Comparison of ENCODE assay signal across 8 cellular contexts in genomic region chr9:97615439-97616072, GRCh38. TPM values are rescaled to one million over a fixed set of nuclear protein-coding genes. Genes with fewer than 3 reads are reported as not detected.
DNase-seq lines count a peak whose midpoint lies in the region; ATAC-seq, FAIRE-seq and TF ChIP-seq lines count a peak whose summit lies in the region.

No MANE protein-coding gene starts in this region.

- no peaks in the 10 kb centered on the region for H3K9me3 ChIP-seq in DOHH2 (ENCODE audit: control insufficient read depth, insufficient read depth, low read length)
- no peaks in the 10 kb centered on the region for H3K9me3 ChIP-seq in left ventricle myocardium inferior (replicated peaks)
- H3K9me3 ChIP-seq in gastrocnemius medialis = no peaks in the 10 kb centered on the region

- H3K27me3 ChIP-seq in DOHH2 (ENCODE audit: control insufficient read depth, low read length) (no peaks in the 10 kb centered on the region), left ventricle myocardium inferior (ENCODE audit: low read depth) (no peaks in the 10 kb centered on the region), gastrocnemius medialis (no peaks in the 10 kb centered on the region)

- TF ChIP-seq POLR2A in gastrocnemius medialis (IDR thresholded peaks at IDR 0.05) = no peak

- H3F3A ChIP-seq in DOHH2 (ENCODE audit: control insufficient read depth, insufficient read depth) = no peaks in the 10 kb centered on the region

- DNase-seq in KG1 (lab: John Stamatoyannopoulos, UW) (peak; percentile 7), RCC 7860 (ENCODE audit: low spot score) (peak; percentile 52), amygdala (lab: John Stamatoyannopoulos, UW) (peak in 29 of 56 donors; percentile 11 to 80 (median 33)), left ventricle myocardium inferior (no peak), gastrocnemius medialis (peak in 1 of 2 donors; percentile 64)

- H3K36me3 ChIP-seq in DOHH2 (ENCODE audit: control insufficient read depth, low read length) (peaks cover 52% of the 10 kb centered on the region), left ventricle myocardium inferior (peaks cover 68% of the 10 kb centered on the region), gastrocnemius medialis (peaks cover 3 to 38% of the 10 kb centered on the region in 2 donors)

- H4K20me1 ChIP-seq in DOHH2 (ENCODE audit: control insufficient read depth, insufficient read depth, low read depth, low read length) = no peaks in the 10 kb centered on the region

- peak; percentile 74 for TF ChIP-seq CTCF in DOHH2 (IDR thresholded peaks at IDR 0.05; ENCODE audit: low read depth, low read length, poor library complexity, severe bottlenecking)
- peak; percentile 86 for TF ChIP-seq CTCF in left ventricle myocardium inferior (IDR thresholded peaks at IDR 0.05; ENCODE audit: borderline replicate concordance)
- TF ChIP-seq CTCF in gastrocnemius medialis (IDR thresholded peaks at IDR 0.05 in 4 of 5, conservative IDR thresholded peaks at IDR 0.05 in 1 of 5) = peak; percentile 83 to 87 (median 86)

- intact Hi-C loops in left ventricle myocardium inferior (cut with micrococcal nuclease) (loop anchor here (5.0 kb wide), 1 partner anchor 148 kb away; no protein-coding TSS in a partner anchor), gastrocnemius medialis (cut with DNase I; ENCODE audit: low total_unique reads) (loop anchor here (1.0 to 5.0 kb wide), 3 partner anchors 114 to 203 kb away; partner anchors contain the start of genes TDRD7 and TMOD1)

- H3K27ac ChIP-seq in DOHH2 (ENCODE audit: low read depth, low read length) (no peak overlapping the region), left ventricle myocardium inferior (replicated peaks) (peak overlapping the region; percentile 15), gastrocnemius medialis (peak overlapping the region in 1 of 4 donors; percentile 39)

- H3K4me1 ChIP-seq in DOHH2 (ENCODE audit: control insufficient read depth, low read length) (no peaks in the 10 kb centered on the region), left ventricle myocardium inferior (peaks cover 16% of the 10 kb centered on the region), gastrocnemius medialis (peaks cover 0 to 8% of the 10 kb centered on the region in 2 donors)

- FAIRE-seq in RCC 7860 (lab: Jason Lieb, UNC) = peak; percentile 81

- no peak overlapping the region for H3K4me2 ChIP-seq in DOHH2 (ENCODE audit: low read length)

- in situ Hi-C loops in gastrocnemius medialis (cut with MboI; ENCODE audit: low sequenced_read_pairs in 4 of 4) = loop anchor here (5.0 to 25.0 kb wide), 2 partner anchors 148 to 753 kb away; partner anchors contain the start of gene ZNF782 (in 1 of the 4)

- no peak overlapping the region for H3K4me3 ChIP-seq in DOHH2 (ENCODE audit: low read length)
- H3K4me3 ChIP-seq in left ventricle myocardium inferior = no peak overlapping the region
- no peak overlapping the region for H3K4me3 ChIP-seq in gastrocnemius medialis

- no peaks in the 10 kb centered on the region for H3K9me2 ChIP-seq in DOHH2 (replicated peaks; ENCODE audit: control insufficient read depth, low read length)

- no peaks in the 10 kb centered on the region; the same call in 1 of the 2 replicates for H3K79me2 ChIP-seq in DOHH2 (ENCODE audit: control insufficient read depth, low read length)

- ATAC-seq in gastrocnemius medialis = peak; percentile 64 to 79
- ATAC-seq in HG03521 (IDR thresholded peaks at IDR 0.05; ENCODE audit: unreplicated experiment) = no peak
- no peak for ATAC-seq in GM18519 (IDR thresholded peaks at IDR 0.05; ENCODE audit: low FRiP score, unreplicated experiment)

RNA-seq across cellular contexts. Expression of gene TSTD2, which starts 17.6 kb away (rescaled TPM):
- total RNA-seq in left ventricle myocardium inferior (24.5 TPM), gastrocnemius medialis (10 to 100 TPM; 11.6 to 19.9 (median 14.5) TPM)

RNA-seq across cellular contexts. Expression of gene NCBP1, which starts 18.1 kb away (rescaled TPM):
- total RNA-seq in left ventricle myocardium inferior (22.5 TPM), gastrocnemius medialis (10 to 100 TPM in 3 of 4 donors, 1 to 10 TPM in 1; 8.2 to 17.2 (median 15.7) TPM)

Comparison
In these comparisons a context has a peak if more than half of its experiments do, and no peak if none do; other contexts are left out.
1. ATAC-seq: peak in gastrocnemius medialis (2 of 2); none in HG03521 (single experiment) and GM18519 (single experiment).
2. Peak in every context shown above with its lines, with median percentiles within 50 percentile points of each other: CTCF ChIP-seq.